Comparison of ENCODE assay signal across 9 cellular contexts in the genomic region with DNA sequence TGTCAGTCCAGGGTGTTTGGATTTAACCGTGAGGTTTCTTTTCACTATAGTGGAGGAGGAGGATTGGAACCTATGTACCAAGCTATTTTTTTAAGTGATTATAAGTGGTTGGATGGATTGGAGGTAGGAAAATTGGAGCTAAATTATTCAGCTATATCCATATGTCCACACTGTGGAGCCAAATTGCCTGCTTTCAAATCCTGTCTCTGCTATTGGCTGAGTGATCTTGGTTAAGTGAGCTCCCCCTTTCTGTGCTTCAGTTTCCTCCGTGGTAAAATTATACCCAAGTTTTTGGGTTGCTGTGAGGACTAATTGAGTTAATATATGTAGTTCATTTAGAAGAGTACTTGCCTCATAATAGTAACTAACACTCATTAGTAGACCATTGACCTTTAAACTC. TPM values are rescaled to one million over a fixed set of nuclear protein-coding genes. Genes with fewer than 3 reads are reported as not detected.
DNase-seq lines count a peak whose midpoint lies in the region; ATAC-seq and TF ChIP-seq lines count a peak whose summit lies in the region.
"Had no signal": no experiment of that assay in that cellular context is flagged by ENCODE, and none has a peak within 500 bp of the region (broad histone marks: within the 10 kb centered on the region; RNA-seq: fewer than 3 reads in every experiment).

No MANE protein-coding gene starts in this region.

- no peaks in the 10 kb centered on the region; the same call in 1 of the 2 replicates for H3F3A ChIP-seq in MM.1S (ENCODE audit: insufficient read depth, low read length)
- H3F3A ChIP-seq in neural cell (ENCODE audit: insufficient read depth, low read length, poor library complexity, severe bottlenecking): no peaks in the 10 kb centered on the region

- H3K79me2 ChIP-seq in MM.1S (ENCODE audit: low read length) (peaks cover 66% of the 10 kb centered on the region), neural cell (replicated peaks; ENCODE audit: insufficient read depth, low read length) (peaks cover 10% of the 10 kb centered on the region)

- intact Hi-C loops in stomach (cut with DNase I; ENCODE audit: low total_unique reads): no loop called here

- H3K4me3 ChIP-seq in MM.1S (ENCODE audit: low read length) (no peak overlapping the region), neural cell (ENCODE audit: low read length) (no peak overlapping the region), stomach (no peak overlapping the region)

- TF ChIP-seq POLR2A in stomach (IDR thresholded peaks at IDR 0.05): no peak

- TF ChIP-seq RAD21 in neural cell (conservative IDR thresholded peaks at IDR 0.05): peak; percentile 32

- ATAC-seq in GM21423 (IDR thresholded peaks at IDR 0.05; ENCODE audit: unreplicated experiment): no peak

- H2AFZ ChIP-seq in MM.1S (ENCODE audit: low read length): no peak overlapping the region
- no peak overlapping the region for H2AFZ ChIP-seq in neural cell (ENCODE audit: low read depth, low read length)

- TF ChIP-seq EP300 in neural cell (conservative IDR thresholded peaks at IDR 0.05; ENCODE audit: poor library complexity, severe bottlenecking) (no peak), stomach (IDR thresholded peaks at IDR 0.05) (no peak)

- H3K27ac ChIP-seq in MM.1S (ENCODE audit: low read length): no peak overlapping the region
- no peak overlapping the region for H3K27ac ChIP-seq in neural cell (ENCODE audit: low read length)
- no peak overlapping the region for H3K27ac ChIP-seq in stomach

- peak; percentile 30 for DNase-seq in GM04504 (ENCODE audit: low read depth)
- no peak for DNase-seq in MM.1S
- peak; percentile 49 for DNase-seq in amniotic epithelial cell (ENCODE audit: low read depth)
- no peak for DNase-seq in stomach
- DNase-seq in activated gamma-delta T cell treated with Interleukin-2 at 50 U/mL for 16 hours: no peak
- no peak for DNase-seq in stimulated activated CD4-positive, alpha-beta T cell treated with anti-CD3 and anti-CD28 coated beads, Interleukin-1b, Interleukin-23, amount 100 ng/mL, for 48 hours
- DNase-seq: activated CD4-positive, alpha-beta T cell treated with anti-CD3 and anti-CD28 coated beads, Interleukin-2, amount 50 U/mL, for 4 hours had no signal

- H3K4me1 ChIP-seq in MM.1S (ENCODE audit: low read length) (peaks cover 26% of the 10 kb centered on the region), stomach (peaks cover 10 to 41% (median 24%) of the 10 kb centered on the region in 4 donors)

- H4K20me1 ChIP-seq in MM.1S (ENCODE audit: insufficient read depth, low read length): no peaks in the 10 kb centered on the region
- H4K20me1 ChIP-seq in neural cell (ENCODE audit: insufficient read depth): no peaks in the 10 kb centered on the region

- H3K9me3 ChIP-seq in MM.1S (replicated peaks; ENCODE audit: insufficient read depth, low read length) (no peaks in the 10 kb centered on the region), neural cell (ENCODE audit: low read length) (no peaks in the 10 kb centered on the region), stomach (no peaks in the 10 kb centered on the region)

- WGBS in stomach, 5 donors: 33 to 44% (median 40%) methylated on average over 2 of the region's 2 CpGs

- no peaks in the 10 kb centered on the region for H3K27me3 ChIP-seq in MM.1S (replicated peaks; ENCODE audit: insufficient read depth, low read length)
- H3K27me3 ChIP-seq in neural cell (ENCODE audit: insufficient read depth, low read depth, low read length): no peaks in the 10 kb centered on the region
- no peaks in the 10 kb centered on the region for H3K27me3 ChIP-seq in stomach

- TF ChIP-seq CTCF in MM.1S (IDR thresholded peaks at IDR 0.05; ENCODE audit: low read length): no peak; the same call in 1 of the 2 replicates
- TF ChIP-seq CTCF in neural cell (IDR thresholded peaks at IDR 0.05; ENCODE audit: poor library complexity, severe bottlenecking): no peak
- no peak for TF ChIP-seq CTCF in stomach (IDR thresholded peaks at IDR 0.05)

- H3K9ac ChIP-seq in MM.1S (ENCODE audit: low read length): no peak overlapping the region
- H3K9ac ChIP-seq in neural cell (ENCODE audit: low read length): no peak overlapping the region

- H3K4me2 ChIP-seq in MM.1S (ENCODE audit: low read depth, low read length) (peak overlapping the region; percentile 12; the same call in 1 of the 2 replicates), neural cell (ENCODE audit: low read length) (no peak overlapping the region)

- no peaks in the 10 kb centered on the region for H3K9me2 ChIP-seq in MM.1S (replicated peaks; ENCODE audit: insufficient read depth, low read length)
- H3K9me2 ChIP-seq in neural cell (ENCODE audit: insufficient read depth, low read length): no peaks in the 10 kb centered on the region

- H3K36me3 ChIP-seq in MM.1S (replicated peaks; ENCODE audit: insufficient read depth, low read length): peaks cover under 1% of the 10 kb centered on the region; the same call in 1 of the 2 replicates
- H3K36me3 ChIP-seq in neural cell (ENCODE audit: insufficient read depth, low read length): no peaks in the 10 kb centered on the region
- peaks cover 0 to under 1% (median under 1%) of the 10 kb centered on the region in 4 donors for H3K36me3 ChIP-seq in stomach

TF ChIP-seq in neural cell, 6 proteins besides CTCF, POLR2A, EP300 and RAD21:
- TF ChIP-seq REST (IDR thresholded peaks at IDR 0.05; ENCODE audit: borderline replicate concordance) (no peak), POLR2AphosphoS5 (IDR thresholded peaks at IDR 0.05) (no peak), EZH2 (IDR thresholded peaks at IDR 0.05; ENCODE audit: borderline replicate concordance, insufficient read depth, low read length, poor library complexity, severe bottlenecking) (no peak), SMC3 (conservative IDR thresholded peaks at IDR 0.05; ENCODE audit: poor library complexity) (no peak), TAF1 (IDR thresholded peaks at IDR 0.05; ENCODE audit: low read depth) (no peak), MXI1 (conservative IDR thresholded peaks at IDR 0.05; ENCODE audit: poor library complexity, severe bottlenecking) (no peak)

RNA-seq across cellular contexts. Expression of gene CENPP, which starts 2.5 kb away (rescaled TPM):
- polyA plus RNA-seq in neural cell (2.8 and 5.0 TPM in 2 replicates), stomach (1 to 10 TPM; 1.4 to 2.9 (median 2.4) TPM)
- polyA minus RNA-seq in neural cell: 6.6 and 8.0 TPM in 2 replicates
- 10 to 100 TPM in 2 of 5 donors, 1 to 10 TPM in 3; 1.3 to 37.9 (median 6.4) TPM for total RNA-seq in stomach

RNA-seq across cellular contexts. Expression of gene NOL8, which starts 3.1 kb away (rescaled TPM):
- 12.6 and 25.3 TPM in 2 replicates for polyA plus RNA-seq in neural cell
- 22.9 and 38.3 TPM in 2 replicates for polyA minus RNA-seq in neural cell
- total RNA-seq in stomach: 10 to 100 TPM; 20.4 to 75.4 (median 32.1) TPM
- 10 to 100 TPM; 11.9 to 22.2 (median 14.7) TPM for polyA plus RNA-seq in stomach

RNA-seq across cellular contexts. Expression of gene IARS1, which starts 34.7 kb away (rescaled TPM):
- polyA plus RNA-seq in neural cell: 58.1 and 64.4 TPM in 2 replicates
- polyA minus RNA-seq in neural cell: 168 and 176 TPM in 2 replicates
- 100 to 1,000 TPM in 3 of 5 donors, 10 to 100 TPM in 2; 59.5 to 328 (median 118) TPM for total RNA-seq in stomach
- polyA plus RNA-seq in stomach: 10 to 100 TPM; 11.0 to 22.2 (median 20.2) TPM

Comparison
In these comparisons a context has a peak if more than half of its experiments do, and no peak if none do; other contexts are left out.
1. DNase-seq: peak in GM04504 (single experiment) and amniotic epithelial cell (single experiment); none in MM.1S (single experiment), stomach (single experiment), activated gamma-delta T cell treated with Interleukin-2 at 50 U/mL for 16 hours (single experiment) and stimulated activated CD4-positive, alpha-beta T cell treated with anti-CD3 and anti-CD28 coated beads, Interleukin-1b, Interleukin-23, amount 100 ng/mL, for 48 hours (single experiment).